Comparison of ENCODE assay signal across 8 cellular contexts in the genomic region with DNA sequence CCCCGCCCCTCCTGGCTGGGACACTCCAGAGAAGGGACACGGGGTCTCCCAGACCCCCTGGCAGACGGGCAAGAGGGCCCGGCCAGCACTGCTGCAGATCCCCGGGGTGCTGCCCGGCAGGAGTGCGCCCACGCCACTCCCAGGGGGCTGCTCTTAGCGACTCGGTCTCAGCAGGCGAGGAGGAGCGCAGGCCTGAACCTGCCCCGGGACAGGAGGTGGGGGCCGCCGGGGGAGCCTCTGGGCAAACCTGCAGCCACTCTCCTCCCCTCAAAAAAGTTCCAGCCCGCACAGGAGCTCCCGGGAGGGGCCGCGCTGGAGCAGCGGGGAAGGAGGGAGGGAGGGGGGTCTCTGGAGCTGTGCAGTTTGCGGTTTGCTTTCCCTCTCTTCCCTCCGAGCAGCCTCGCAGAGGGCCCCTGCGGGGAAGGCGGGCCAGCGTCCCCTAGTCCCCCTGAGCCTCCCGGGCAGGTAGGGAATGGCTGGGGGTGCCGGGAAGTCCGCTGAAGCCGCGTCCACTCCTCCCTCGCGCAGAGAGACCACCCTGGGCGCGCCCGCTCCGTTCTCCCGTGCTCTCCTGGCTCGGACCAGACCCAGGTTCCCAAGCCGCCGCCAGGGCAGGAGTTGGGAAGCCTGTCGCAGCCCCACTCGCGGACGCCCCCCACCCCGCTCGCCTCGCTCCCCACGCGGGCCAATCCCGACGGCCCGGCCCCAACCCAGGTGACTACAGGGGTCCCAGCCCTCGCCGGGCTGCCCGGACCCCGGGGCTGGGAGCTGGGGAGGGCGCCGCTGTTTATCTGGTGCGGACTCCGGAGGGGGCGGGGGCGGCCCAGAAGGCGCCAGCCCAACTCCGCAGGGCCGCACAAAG. TPM values are rescaled to one million over a fixed set of nuclear protein-coding genes. Genes with fewer than 3 reads are reported as not detected.
DNase-seq lines count a peak whose midpoint lies in the region; ATAC-seq, FAIRE-seq and TF ChIP-seq lines count a peak whose summit lies in the region.

No MANE protein-coding gene starts in this region.

- ATAC-seq in GM18873 (IDR thresholded peaks at IDR 0.05; ENCODE audit: low FRiP score, unreplicated experiment) (no peak), left colon (no peak)

- peak; percentile 49 for DNase-seq in GM20000 (ENCODE audit: low spot score)
- DNase-seq in astrocyte of the cerebellum (ENCODE audit: low read depth), result no peak
- DNase-seq in RCC 7860 (ENCODE audit: low spot score), result no peak
- no peak for DNase-seq in left colon
- DNase-seq in UCSD-AML1 (lab: John Stamatoyannopoulos, UW; ENCODE audit: unreplicated experiment), result no peak

- TF ChIP-seq CTCF in GM20000 (IDR thresholded peaks at IDR 0.05; ENCODE audit: extremely low read depth, missing control alignments), result no peak
- TF ChIP-seq CTCF in astrocyte of the cerebellum (IDR thresholded peaks at IDR 0.05; ENCODE audit: low read depth, low read length, missing control alignments), result no peak

- intact Hi-C loops in left colon (cut with DNase I, micrococcal nuclease), result no loop called here

- in situ Hi-C loops in astrocyte of the cerebellum (cut with HindIII; ENCODE audit: low sequenced_read_pairs), result no loop called here

- no peak for FAIRE-seq in RCC 7860 (lab: Jason Lieb, UNC)

- peak overlapping the region in 11 of 21 experiments; percentile 5 to 70 (median 49) for H3K27ac ChIP-seq in skin epidermis

- peak overlapping the region; percentile 56 for H3K4me3 ChIP-seq in astrocyte of the cerebellum (ENCODE audit: low read depth, low read length)
- peak overlapping the region; percentile 56 for H3K4me3 ChIP-seq in iPS-18c (ENCODE audit: insufficient read depth, low read depth, low read length)
- peak overlapping the region; percentile 29 to 53 (median 34) for H3K4me3 ChIP-seq in skin epidermis

- no peaks in the 10 kb centered on the region for H3K9me3 ChIP-seq in iPS-18c (ENCODE audit: control insufficient read depth, insufficient read depth, low read length)

RNA-seq across cellular contexts. Expression of a gene that starts 44.2 kb away (rescaled TPM):
- 10 to 100 TPM; 16.0 to 25.2 TPM for total RNA-seq in left colon
